ENCODE assay signal across 2 cellular contexts in the genomic region with DNA sequence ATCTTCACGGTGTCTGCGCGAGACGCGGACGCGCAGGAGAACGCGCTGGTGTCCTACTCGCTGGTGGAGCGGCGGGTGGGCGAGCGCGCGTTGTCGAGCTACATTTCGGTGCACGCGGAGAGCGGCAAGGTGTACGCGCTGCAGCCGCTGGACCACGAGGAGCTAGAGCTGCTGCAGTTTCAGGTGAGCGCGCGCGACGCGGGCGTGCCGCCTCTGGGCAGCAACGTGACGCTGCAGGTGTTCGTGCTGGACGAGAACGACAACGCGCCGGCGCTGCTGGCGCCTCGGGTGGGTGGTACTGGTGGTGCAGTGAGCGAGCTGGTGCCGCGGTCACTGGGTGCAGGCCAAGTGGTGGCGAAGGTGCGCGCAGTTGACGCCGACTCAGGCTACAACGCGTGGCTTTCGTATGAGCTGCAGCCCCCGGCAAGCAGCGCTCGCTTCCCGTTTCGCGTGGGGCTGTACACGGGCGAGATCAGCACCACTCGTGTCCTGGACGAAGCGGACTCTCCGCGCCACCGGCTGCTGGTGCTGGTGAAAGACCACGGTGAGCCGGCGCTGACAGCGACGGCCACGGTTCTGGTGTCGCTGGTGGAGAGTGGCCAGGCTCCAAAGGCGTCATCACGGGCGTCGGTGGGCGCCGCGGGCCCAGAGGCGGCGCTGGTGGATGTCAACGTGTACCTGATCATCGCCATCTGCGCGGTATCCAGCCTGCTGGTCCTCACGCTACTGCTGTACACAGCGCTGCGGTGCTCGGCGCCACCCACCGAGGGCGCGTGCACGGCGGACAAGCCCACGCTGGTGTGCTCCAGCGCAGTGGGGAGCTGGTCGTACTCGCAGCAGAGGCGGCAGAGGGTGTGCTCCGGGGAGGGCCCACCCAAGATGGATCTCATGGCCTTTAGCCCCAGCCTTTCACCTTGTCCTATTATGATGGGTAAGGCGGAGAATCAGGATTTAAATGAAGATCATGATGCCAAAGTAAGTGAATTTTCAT. TPM values are rescaled to one million over a fixed set of nuclear protein-coding genes. Genes with fewer than 3 reads are reported as not detected.
"Had no signal": no experiment of that assay in that cellular context is flagged by ENCODE, and none has a peak within 500 bp of the region (broad histone marks: within the 10 kb centered on the region; RNA-seq: fewer than 3 reads in every experiment).

No MANE protein-coding gene starts in this region.

RNA-seq across cellular contexts. Expression of gene PCDHA6, which starts 2.0 kb away (rescaled TPM):
- polyA plus RNA-seq: GM23248 had no signal

RNA-seq across cellular contexts. Expression of gene PCDHA7, which starts 4.3 kb away (rescaled TPM):
- total RNA-seq: GM23248 had no signal
- polyA plus RNA-seq: GM23248 had no signal

RNA-seq across cellular contexts. Expression of gene PCDHA5, which starts 8.4 kb away (rescaled TPM):
- total RNA-seq: GM23248, HFFc6 had no signal
- polyA plus RNA-seq: GM23248 had no signal

RNA-seq across cellular contexts. Expression of gene PCDHA8, which starts 11.2 kb away (rescaled TPM):
- total RNA-seq: GM23248 had no signal
- polyA plus RNA-seq: GM23248 had no signal

RNA-seq across cellular contexts. Expression of gene PCDHA9, which starts 18.4 kb away (rescaled TPM):
- total RNA-seq: GM23248 had no signal
